9 cellular contexts compared by ENCODE assay signal in genomic region chr20:51768759-51769517, GRCh38. TPM values are rescaled to one million over a fixed set of nuclear protein-coding genes. Genes with fewer than 3 reads are reported as not detected.
A peak's percentile ranks its signal among the peaks of the same experiment; 100 is the strongest.
DNase-seq lines count a peak whose midpoint lies in the region; ATAC-seq and TF ChIP-seq lines count a peak whose summit lies in the region.
"Had no signal": no experiment of that assay in that cellular context is flagged by ENCODE, and none has a peak within 500 bp of the region (broad histone marks: within the 10 kb centered on the region; RNA-seq: fewer than 3 reads in every experiment).

No MANE protein-coding gene starts in this region.

- ATAC-seq in effector memory CD8-positive, alpha-beta T cell (replicated peaks): no peak

- POLR2A ChIA-PET in HEK293T (lab: Yijun Ruan, JAX): no interaction called here

- no peak overlapping the region for H2AK5ac ChIP-seq in trophoblast cell (ENCODE audit: low read length)

- peaks cover 2% of the 10 kb centered on the region for H3K27me3 ChIP-seq in trophoblast cell (ENCODE audit: insufficient read depth, low read length)
- peaks cover 0 to 9% (median 0%) of the 10 kb centered on the region in 3 donors for H3K27me3 ChIP-seq in stomach
- H3K27me3 ChIP-seq: cardiac muscle cell had no signal

- H3K79me2 ChIP-seq in trophoblast cell (ENCODE audit: control insufficient read depth, insufficient read depth, low read length, poor library complexity): no peaks in the 10 kb centered on the region

- H3K4me2 ChIP-seq in trophoblast cell (ENCODE audit: low read length): no peak overlapping the region

- H2BK5ac ChIP-seq in trophoblast cell (ENCODE audit: low read depth, low read length, poor library complexity): no peak overlapping the region

- peaks cover 2% of the 10 kb centered on the region for H3K9me3 ChIP-seq in trophoblast cell (ENCODE audit: insufficient read depth, low read depth, low read length)
- no peaks in the 10 kb centered on the region for H3K9me3 ChIP-seq in stomach

- no peak overlapping the region for H3K14ac ChIP-seq in trophoblast cell (ENCODE audit: low read length)

- no peaks in the 10 kb centered on the region for H3K9me3 Mint-ChIP-seq in effector memory CD8-positive, alpha-beta T cell

- no peak overlapping the region for H3K18ac ChIP-seq in trophoblast cell (ENCODE audit: low read length)

- no peak for TF ChIP-seq POLR2A in stomach (IDR thresholded peaks at IDR 0.05)

- no peak overlapping the region for H4K91ac ChIP-seq in trophoblast cell (ENCODE audit: low read depth, low read length)

- CTCF ChIA-PET in HEK293T (lab: Yijun Ruan, JAX): no interaction called here

- peaks cover 4% of the 10 kb centered on the region for H3K79me1 ChIP-seq in trophoblast cell (ENCODE audit: low read length)

- H4K8ac ChIP-seq in trophoblast cell (ENCODE audit: low read depth, low read length): no peak overlapping the region

- H4K12ac ChIP-seq in trophoblast cell (ENCODE audit: low read depth, low read length): no peak overlapping the region

- no peak overlapping the region for H3K9ac ChIP-seq in trophoblast cell (ENCODE audit: low read length)

- peak overlapping the region; percentile 8 for H3K4me3 ChIP-seq in trophoblast cell (ENCODE audit: low read depth, low read length)
- H3K4me3 ChIP-seq in stomach: peak overlapping the region in 2 of 4 donors; percentile 27 to 32

- intact Hi-C loops in stomach (cut with DNase I; ENCODE audit: low total_unique reads): no loop called here

- DNase-seq in DMS79 treated with DMSO at 0.1 percent for 48 hours (lab: John Stamatoyannopoulos, UW) (peak; percentile 20), DMS79 (lab: John Stamatoyannopoulos, UW) (no peak), NCI-H526 treated with DMSO at 0.1 percent for 48 hours (lab: John Stamatoyannopoulos, UW) (peak; percentile 36), trophoblast cell (no peak), HEK293T (ENCODE audit: extremely low spot score) (no peak), stomach (no peak), RPMI8226 (no peak)
- DNase-seq in effector memory CD8-positive, alpha-beta T cell: no peak

- peak overlapping the region; percentile 77 to 81 for H3K4me3 Mint-ChIP-seq in effector memory CD8-positive, alpha-beta T cell

- H3K4ac ChIP-seq in trophoblast cell (ENCODE audit: low read depth, low read length): no peak overlapping the region

- peaks cover 0 to 2% of the 10 kb centered on the region in 2 experiments for H3K36me3 ChIP-seq in trophoblast cell (ENCODE audit: control insufficient read depth in 1 of 2, insufficient read depth in 2 of 2, low read length in 2 of 2)
- H3K36me3 ChIP-seq in stomach: no peaks in the 10 kb centered on the region
- H3K36me3 ChIP-seq: cardiac muscle cell had no signal

- H3K4me1 ChIP-seq in trophoblast cell (ENCODE audit: control insufficient read depth in 1 of 2, insufficient read depth in 2 of 2, low read length in 2 of 2) (peaks cover 3% of the 10 kb centered on the region in 2 experiments), stomach (peaks cover 4 to 33% (median 25%) of the 10 kb centered on the region in 4 donors)

- no peak for TF ChIP-seq EP300 in stomach (IDR thresholded peaks at IDR 0.05)

- no peaks in the 10 kb centered on the region for H3K36me3 Mint-ChIP-seq in effector memory CD8-positive, alpha-beta T cell (ENCODE audit: insufficient read depth)

- peaks cover 9 to 11% of the 10 kb centered on the region in 2 donors for H3K4me1 Mint-ChIP-seq in effector memory CD8-positive, alpha-beta T cell (ENCODE audit: low read depth in 2 of 2)

- TF ChIP-seq CTCF in stomach (IDR thresholded peaks at IDR 0.05): peak in 1 of 7 experiments; percentile 9

- no CpG with 5 or more reads among the region's 16 CpGs for WGBS in trophoblast cell (ENCODE audit: extremely low coverage, insufficient coverage, insufficient read length)
- 16 to 32% (median 22%) methylated on average over 11 to 16 of the region's 16 CpGs for WGBS in stomach, 5 donors

- peak overlapping the region in 1 of 2 donors; percentile 53 for H3K27ac Mint-ChIP-seq in effector memory CD8-positive, alpha-beta T cell

- no peak overlapping the region for H2BK12ac ChIP-seq in trophoblast cell (ENCODE audit: low read length)

- H2AFZ ChIP-seq in trophoblast cell (ENCODE audit: insufficient read depth, low read length, poor library complexity): no peak overlapping the region

- H3K23ac ChIP-seq in trophoblast cell (ENCODE audit: low read length): peak overlapping the region; percentile 19

- H3K27me3 Mint-ChIP-seq in effector memory CD8-positive, alpha-beta T cell: peaks cover 14 to 64% of the 10 kb centered on the region in 2 donors

- no peak overlapping the region for H2BK120ac ChIP-seq in trophoblast cell (ENCODE audit: insufficient read depth, low read length, poor library complexity)

- no peak overlapping the region for H3K27ac ChIP-seq in trophoblast cell (ENCODE audit: low read depth, low read length)
- H3K27ac ChIP-seq in stomach: peak overlapping the region in 1 of 5 donors; percentile 33
- H3K27ac ChIP-seq: cardiac muscle cell had no signal

TF ChIP-seq in HEK293T, 16 proteins besides CTCF, POLR2A, EP300 and RAD21:
- TF ChIP-seq ZNF384 (IDR thresholded peaks at IDR 0.05) (no peak), FOXK2 (IDR thresholded peaks at IDR 0.05) (no peak), FOXA1 (IDR thresholded peaks at IDR 0.05) (no peak), SUZ12 (IDR thresholded peaks at IDR 0.05) (no peak), ELF4 (IDR thresholded peaks at IDR 0.05) (no peak), L3MBTL2 (conservative IDR thresholded peaks at IDR 0.05) (no peak; the same call in 1 of the 2 replicates), TARDBP (IDR thresholded peaks at IDR 0.05) (no peak), PKNOX1 (IDR thresholded peaks at IDR 0.05) (no peak), NFRKB (IDR thresholded peaks at IDR 0.05) (no peak), BHLHE40 (IDR thresholded peaks at IDR 0.05; ENCODE audit: borderline replicate concordance) (no peak), HDGF (IDR thresholded peaks at IDR 0.05; ENCODE audit: borderline replicate concordance) (no peak), ARNT (IDR thresholded peaks at IDR 0.05) (no peak), SP1 (IDR thresholded peaks at IDR 0.05) (no peak), LEF1 (IDR thresholded peaks at IDR 0.05; ENCODE audit: borderline replicate concordance) (no peak), FOXM1 (IDR thresholded peaks at IDR 0.05; ENCODE audit: borderline replicate concordance) (no peak), CTBP1 (IDR thresholded peaks at IDR 0.05; ENCODE audit: borderline replicate concordance) (no peak)

RNA-seq across cellular contexts. Expression of gene ATP9A, which starts 0.7 kb away (rescaled TPM):
- polyA plus RNA-seq in trophoblast cell (2013): 5.1 TPM in 2 replicates
- 10 to 100 TPM; 10.7 to 58.9 (median 32.7) TPM for total RNA-seq in stomach
- 1 to 10 TPM; 3.2 to 5.5 (median 5.2) TPM for polyA plus RNA-seq in stomach

RNA-seq across cellular contexts. Expression of gene SALL4, which starts 33.4 kb away (rescaled TPM):
- 25.4 and 25.7 TPM in 2 replicates for polyA plus RNA-seq in trophoblast cell (2013)
- 1 to 10 TPM in 2 of 5 donors, under 1 TPM in 1, not detected in 2; under 0.01 to 2.8 (median 1.2) TPM for total RNA-seq in stomach
- under 1 TPM in 1 of 3 donors, not detected in 2; 0.23 TPM for polyA plus RNA-seq in stomach

Comparison
In these comparisons a context has a peak if more than half of its experiments do, and no peak if none do; other contexts are left out.
1. DNase-seq: peak in DMS79 treated with DMSO at 0.1 percent for 48 hours (single experiment) and NCI-H526 treated with DMSO at 0.1 percent for 48 hours (single experiment); none in DMS79 (single experiment), effector memory CD8-positive, alpha-beta T cell (0 of 3), trophoblast cell (0 of 2), HEK293T (single experiment), stomach (single experiment) and RPMI8226 (single experiment).